ENCODE assay signal across 8 cellular contexts in genomic region chr11:122981388-122982264, GRCh38. TPM values are rescaled to one million over a fixed set of nuclear protein-coding genes. Genes with fewer than 3 reads are reported as not detected.
DNase-seq lines count a peak whose midpoint lies in the region; ATAC-seq, FAIRE-seq and TF ChIP-seq lines count a peak whose summit lies in the region.

Gene BSX (minus strand): TSS chr11:122981834. CDS start chr11:122981671, 163 bp downstream.

- H3K4me1 ChIP-seq in pancreas, result peaks cover 0 to 6% (median 2%) of the 10 kb centered on the region in 3 donors

- no peaks in the 10 kb centered on the region for H3K9me3 ChIP-seq in pancreas

- peak; percentile 79 to 95 (median 90) for ATAC-seq in pancreas
- no peak for ATAC-seq in HG02798 (IDR thresholded peaks at IDR 0.05; ENCODE audit: poor library complexity, unreplicated experiment)
- no peak for ATAC-seq in GM21515 (IDR thresholded peaks at IDR 0.05; ENCODE audit: unreplicated experiment)

- DNase-seq in ELR (ENCODE audit: low read depth) (peak; percentile 43), NCI-H1048 (lab: John Stamatoyannopoulos, UW) (peak; percentile 24), fibroblast of pulmonary artery (ENCODE audit: low read depth) (peak; percentile 56), pancreas (peak; percentile 40 to 84 (median 70)), NCI-H1694 treated with DMSO at 0.1 percent for 48 hours (lab: John Stamatoyannopoulos, UW) (no peak)
- DNase-seq in activated CD8-positive, alpha-beta memory T cell treated with anti-CD3 and anti-CD28 coated beads, Interleukin-2, amount 50 U/mL, for 1 hour (ENCODE audit: extremely low read depth), result peak; percentile 4

- no peaks in the 10 kb centered on the region for H3K36me3 ChIP-seq in pancreas

- TF ChIP-seq CTCF in fibroblast of pulmonary artery (IDR thresholded peaks at IDR 0.05; ENCODE audit: low read length, missing control alignments) (no peak), pancreas (IDR thresholded peaks at IDR 0.05) (no peak)

- H3K27me3 ChIP-seq in pancreas, result peaks cover 0 to 38% (median 13%) of the 10 kb centered on the region in 4 donors

- no peak within 1 kb of the TSS for H3K4me3 ChIP-seq in fibroblast of pulmonary artery (replicated peaks; ENCODE audit: low read depth, low read length)
- no peak within 1 kb of the TSS for H3K4me3 ChIP-seq in pancreas

- intact Hi-C loops in pancreas (cut with DNase I), result no loop called here

- WGBS in pancreas, 2 donors, result 5 to 6% methylated on average over 35 of the region's 35 CpGs

- FAIRE-seq in pancreas (lab: Jason Lieb, UNC), result no peak

- H3K27ac ChIP-seq in pancreas, result no peak within 1 kb of the TSS

RNA-seq across cellular contexts. Expression of gene BSX, which starts in this region (rescaled TPM):
- not detected for total RNA-seq in pancreas
- polyA plus RNA-seq in pancreas, result not detected

Comparison
In these comparisons a context has a peak if more than half of its experiments do, and no peak if none do; other contexts are left out.
1. Peak in DNase-seq and ATAC-seq in pancreas; RNA of the gene not detected or under 1 TPM.